In the genomic region with DNA sequence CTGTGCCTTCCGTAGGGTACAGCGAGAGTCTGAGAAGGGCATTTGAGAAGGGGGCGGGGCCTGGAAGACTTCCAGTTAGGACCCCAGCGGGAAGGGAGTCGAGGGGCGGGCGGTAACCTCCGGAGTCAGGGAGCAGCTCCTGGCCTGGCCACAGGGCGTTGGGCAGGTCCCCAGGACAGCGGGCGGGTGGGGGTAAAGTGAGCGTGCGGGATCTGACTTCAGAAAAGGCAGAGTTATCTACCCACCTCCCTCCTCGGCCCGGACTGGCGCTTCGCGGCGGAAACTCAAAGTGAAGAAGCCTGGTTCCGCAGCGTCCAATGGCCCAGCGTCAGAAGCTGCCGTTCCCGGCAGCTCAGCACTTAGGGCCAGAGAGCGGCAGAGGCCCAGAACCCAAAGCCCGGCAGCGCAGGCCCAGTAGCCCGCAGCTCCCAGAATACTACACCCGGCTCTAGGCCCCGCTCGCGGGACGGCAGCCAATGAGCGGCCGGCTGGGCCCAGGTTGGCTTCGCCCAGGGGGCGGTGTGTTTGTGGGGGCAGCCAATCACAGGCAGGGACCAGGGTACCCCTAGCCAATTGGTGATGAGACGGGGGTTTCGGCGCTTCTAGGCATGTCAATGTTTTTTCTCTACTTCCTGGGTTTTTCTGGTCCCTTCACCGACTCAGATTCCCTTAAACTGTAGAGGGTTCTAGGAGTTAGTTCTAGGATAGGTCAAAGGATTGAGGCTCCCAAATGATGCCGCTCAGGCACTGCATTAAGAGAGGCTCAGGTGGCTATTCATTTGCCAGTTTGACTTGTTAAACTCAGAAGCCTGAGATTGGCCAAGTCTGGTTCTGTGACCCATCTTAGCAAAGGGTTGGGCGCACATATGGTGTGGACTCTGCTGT, we compare ENCODE assay signal across 1 cellular context.
TF ChIP-seq lines count a peak whose summit lies in the region.

TSS of gene TRIM68 (minus strand) at position 450 of the 885 bp plus-strand sequence. CDS start 2,727 bp downstream, outside the sequence.

TF ChIP-seq in HCT116, 20 proteins besides CTCF, POLR2A, EP300 and RAD21 (continued from another document):
- TF ChIP-seq, protein P1, sequence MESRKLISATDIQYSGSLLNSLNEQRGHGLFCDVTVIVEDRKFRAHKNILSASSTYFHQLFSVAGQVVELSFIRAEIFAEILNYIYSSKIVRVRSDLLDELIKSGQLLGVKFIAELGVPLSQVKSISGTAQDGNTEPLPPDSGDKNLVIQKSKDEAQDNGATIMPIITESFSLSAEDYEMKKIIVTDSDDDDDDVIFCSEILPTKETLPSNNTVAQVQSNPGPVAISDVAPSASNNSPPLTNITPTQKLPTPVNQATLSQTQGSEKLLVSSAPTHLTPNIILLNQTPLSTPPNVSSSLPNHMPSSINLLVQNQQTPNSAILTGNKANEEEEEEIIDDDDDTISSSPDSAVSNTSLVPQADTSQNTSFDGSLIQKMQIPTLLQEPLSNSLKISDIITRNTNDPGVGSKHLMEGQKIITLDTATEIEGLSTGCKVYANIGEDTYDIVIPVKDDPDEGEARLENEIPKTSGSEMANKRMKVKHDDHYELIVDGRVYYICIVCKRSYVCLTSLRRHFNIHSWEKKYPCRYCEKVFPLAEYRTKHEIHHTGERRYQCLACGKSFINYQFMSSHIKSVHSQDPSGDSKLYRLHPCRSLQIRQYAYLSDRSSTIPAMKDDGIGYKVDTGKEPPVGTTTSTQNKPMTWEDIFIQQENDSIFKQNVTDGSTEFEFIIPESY (IDR thresholded peaks at IDR 0.05; ENCODE audit: extremely low read depth, insufficient replicate concordance, low read length) = no peak
- TF ChIP-seq SIN3A (IDR thresholded peaks at IDR 0.05; ENCODE audit: low read depth) = no peak
- TF ChIP-seq EGR1 (IDR thresholded peaks at IDR 0.05; ENCODE audit: low read depth) = no peak
- TF ChIP-seq CBX3 (IDR thresholded peaks at IDR 0.05; ENCODE audit: low read depth) = no peak
- peak; percentile 93 for TF ChIP-seq ZFX (IDR thresholded peaks at IDR 0.05)
- TF ChIP-seq, protein P2, sequence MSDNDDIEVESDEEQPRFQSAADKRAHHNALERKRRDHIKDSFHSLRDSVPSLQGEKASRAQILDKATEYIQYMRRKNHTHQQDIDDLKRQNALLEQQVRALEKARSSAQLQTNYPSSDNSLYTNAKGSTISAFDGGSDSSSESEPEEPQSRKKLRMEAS (IDR thresholded peaks at IDR 0.05) = no peak
- no peak for TF ChIP-seq EZH2 (IDR thresholded peaks at IDR 0.05)
- TF ChIP-seq CEBPB (IDR thresholded peaks at IDR 0.05; ENCODE audit: low read depth) = no peak
- TF ChIP-seq FOSL1 (IDR thresholded peaks at IDR 0.05; ENCODE audit: low read depth) = no peak
- TF ChIP-seq ATF3 (IDR thresholded peaks at IDR 0.05) = no peak
- TF ChIP-seq ELF1 (IDR thresholded peaks at IDR 0.05; ENCODE audit: borderline replicate concordance, low read depth) = peak; percentile 62
